ENCODE assay signal across 9 cellular contexts in genomic region chr3:148950806-148951205, GRCh38. TPM values are rescaled to one million over a fixed set of nuclear protein-coding genes. Genes with fewer than 3 reads are reported as not detected.
DNase-seq lines count a peak whose midpoint lies in the region; ATAC-seq and TF ChIP-seq lines count a peak whose summit lies in the region.
"Had no signal": no experiment of that assay in that cellular context is flagged by ENCODE, and none has a peak within 500 bp of the region (broad histone marks: within the 10 kb centered on the region; RNA-seq: fewer than 3 reads in every experiment).

No MANE protein-coding gene starts in this region.

- no peak for DNase-seq in activated naive CD8-positive, alpha-beta T cell treated with anti-CD3 and anti-CD28 coated beads, Interleukin-2, amount 50 U/mL, for 24 hours
- DNase-seq in activated naive CD8-positive, alpha-beta T cell treated with anti-CD3 and anti-CD28 coated beads for 36 hours, result no peak
- no peak for DNase-seq in LNCaP clone FGC (ENCODE audit: low read depth)
- no peak for DNase-seq in epithelial cell of esophagus (ENCODE audit: low read depth)
- DNase-seq in upper lobe of right lung, result no peak
- no peak for DNase-seq in HPDE6-E6E7 (ENCODE audit: extremely low spot score)
- DNase-seq: CD8-positive, alpha-beta memory T cell had no signal

- peaks cover 2% of the 10 kb centered on the region for H3K27me3 Mint-ChIP-seq in activated naive CD8-positive, alpha-beta T cell treated with anti-CD3 and anti-CD28 coated beads, Interleukin-2, amount 50 U/mL, for 24 hours
- peaks cover 2% of the 10 kb centered on the region for H3K27me3 Mint-ChIP-seq in activated naive CD8-positive, alpha-beta T cell treated with anti-CD3 and anti-CD28 coated beads for 36 hours

- no peaks in the 10 kb centered on the region for H3K4me1 Mint-ChIP-seq in activated naive CD8-positive, alpha-beta T cell treated with anti-CD3 and anti-CD28 coated beads, Interleukin-2, amount 50 U/mL, for 24 hours
- no peaks in the 10 kb centered on the region for H3K4me1 Mint-ChIP-seq in activated naive CD8-positive, alpha-beta T cell treated with anti-CD3 and anti-CD28 coated beads for 36 hours
- H3K4me1 Mint-ChIP-seq: CD8-positive, alpha-beta memory T cell had no signal

- no peaks in the 10 kb centered on the region for H3K36me3 Mint-ChIP-seq in activated naive CD8-positive, alpha-beta T cell treated with anti-CD3 and anti-CD28 coated beads, Interleukin-2, amount 50 U/mL, for 24 hours (ENCODE audit: low read depth)
- H3K36me3 Mint-ChIP-seq in activated naive CD8-positive, alpha-beta T cell treated with anti-CD3 and anti-CD28 coated beads for 36 hours, result no peaks in the 10 kb centered on the region
- H3K36me3 Mint-ChIP-seq: CD8-positive, alpha-beta memory T cell had no signal

- intact Hi-C loops in upper lobe of right lung (cut with DNase I), result no loop called here

- H3K27me3 ChIP-seq in upper lobe of right lung, result no peaks in the 10 kb centered on the region

- H3K27ac Mint-ChIP-seq in activated naive CD8-positive, alpha-beta T cell treated with anti-CD3 and anti-CD28 coated beads, Interleukin-2, amount 50 U/mL, for 24 hours, result no peak overlapping the region
- H3K27ac Mint-ChIP-seq in activated naive CD8-positive, alpha-beta T cell treated with anti-CD3 and anti-CD28 coated beads for 36 hours, result no peak overlapping the region
- H3K27ac Mint-ChIP-seq: CD8-positive, alpha-beta memory T cell had no signal

- peaks cover 3% of the 10 kb centered on the region for H3K4me1 ChIP-seq in upper lobe of right lung

- H3K36me3 ChIP-seq in upper lobe of right lung, result no peaks in the 10 kb centered on the region

- peak; percentile 49 for ATAC-seq in activated naive CD8-positive, alpha-beta T cell treated with anti-CD3 and anti-CD28 coated beads, Interleukin-2, amount 50 U/mL, for 24 hours
- ATAC-seq in upper lobe of right lung (no peak), GM21515 (IDR thresholded peaks at IDR 0.05; ENCODE audit: unreplicated experiment) (no peak), GM19467 (IDR thresholded peaks at IDR 0.05; ENCODE audit: unreplicated experiment) (no peak)

- TF ChIP-seq CTCF in LNCaP clone FGC (IDR thresholded peaks at IDR 0.05; ENCODE audit: control insufficient read depth, extremely low read depth, insufficient read depth) (peak; percentile 24; the same call in 1 of the 2 replicates), epithelial cell of esophagus (IDR thresholded peaks at IDR 0.05; ENCODE audit: insufficient read depth, low read depth, low read length, missing control alignments) (peak; percentile 35), upper lobe of right lung (IDR thresholded peaks at IDR 0.05) (peak; percentile 12)

- no peak overlapping the region for H3K27ac ChIP-seq in upper lobe of right lung

- H3K4me3 Mint-ChIP-seq in activated naive CD8-positive, alpha-beta T cell treated with anti-CD3 and anti-CD28 coated beads, Interleukin-2, amount 50 U/mL, for 24 hours, result no peak overlapping the region
- H3K4me3 Mint-ChIP-seq in activated naive CD8-positive, alpha-beta T cell treated with anti-CD3 and anti-CD28 coated beads for 36 hours, result no peak overlapping the region
- H3K4me3 Mint-ChIP-seq: CD8-positive, alpha-beta memory T cell had no signal

- no peaks in the 10 kb centered on the region for H3K9me3 Mint-ChIP-seq in activated naive CD8-positive, alpha-beta T cell treated with anti-CD3 and anti-CD28 coated beads, Interleukin-2, amount 50 U/mL, for 24 hours
- H3K9me3 Mint-ChIP-seq in activated naive CD8-positive, alpha-beta T cell treated with anti-CD3 and anti-CD28 coated beads for 36 hours, result no peaks in the 10 kb centered on the region
- H3K9me3 Mint-ChIP-seq: CD8-positive, alpha-beta memory T cell had no signal

- no peaks in the 10 kb centered on the region for H3K9me3 ChIP-seq in upper lobe of right lung

- H3K4me3 ChIP-seq in LNCaP clone FGC (ENCODE audit: low read depth, low read length) (no peak overlapping the region), epithelial cell of esophagus (ENCODE audit: low read length) (no peak overlapping the region), upper lobe of right lung (no peak overlapping the region)

RNA-seq across cellular contexts. Expression of gene GYG1, which starts 40.5 kb away (rescaled TPM):
- total RNA-seq in activated naive CD8-positive, alpha-beta T cell treated with anti-CD3 and anti-CD28 coated beads for 36 hours, result 10 to 100 TPM; 20.2 to 20.6 TPM
- total RNA-seq in upper lobe of right lung, result 45.6 TPM
